13 cellular contexts compared by ENCODE assay signal in genomic region chr4:7001271-7001670, GRCh38.
"Had no signal": no experiment of that assay in that cellular context is flagged by ENCODE, and none has a peak within 500 bp of the region (broad histone marks: within the 10 kb centered on the region; RNA-seq: fewer than 3 reads in every experiment).

No MANE protein-coding gene starts in this region.

- H3K27ac ChIP-seq: cardiac muscle cell, pancreas, transverse colon had no signal

- ATAC-seq: activated T-cell treated with anti-CD3 and anti-CD28 coated beads, Interleukin-2, amount 50 U/mL, for 72 hours; esophagus mucosa; mucosa of descending colon; naive thymus-derived CD4-positive, alpha-beta T cell had no signal

- H3K9me3 Mint-ChIP-seq: activated T-cell treated with anti-CD3 and anti-CD28 coated beads, Interleukin-2, amount 50 U/mL, for 72 hours; naive thymus-derived CD4-positive, alpha-beta T cell had no signal

- H3K27ac Mint-ChIP-seq: activated T-cell treated with anti-CD3 and anti-CD28 coated beads, Interleukin-2, amount 50 U/mL, for 72 hours had no signal

- H3K27me3 ChIP-seq: adrenal gland, cardiac muscle cell, pancreas, transverse colon had no signal

- H3K27me3 Mint-ChIP-seq: naive thymus-derived CD4-positive, alpha-beta T cell had no signal

- H3K4me1 ChIP-seq: pancreas, transverse colon had no signal

- H3K9me3 ChIP-seq: adrenal gland, mucosa of descending colon, pancreas, transverse colon had no signal

- H3K4me3 ChIP-seq: adrenal gland, cardiac muscle cell, mucosa of descending colon, pancreas, transverse colon had no signal

- H3K4me3 Mint-ChIP-seq: activated T-cell treated with anti-CD3 and anti-CD28 coated beads, Interleukin-2, amount 50 U/mL, for 72 hours; naive thymus-derived CD4-positive, alpha-beta T cell had no signal

- DNase-seq: activated CD4-positive, alpha-beta T cell treated with anti-CD3 and anti-CD28 coated beads, Interleukin-2, amount 50 U/mL, for 48 hours; activated naive CD4-positive, alpha-beta T cell treated with Interleukin-2 at 50 U/mL for 16 hours; activated T-cell treated with anti-CD3 and anti-CD28 coated beads, Interleukin-2, amount 50 U/mL, for 72 hours; mucosa of descending colon; naive thymus-derived CD4-positive, alpha-beta T cell; stimulated activated CD4-positive, alpha-beta T cell treated with anti-CD3 and anti-CD28 coated beads, Interleukin-2, amount 100 ng/mL, for 48 hours; stimulated activated naive CD4-positive, alpha-beta T cell; T-helper 9 cell; transverse colon had no signal
